ENCODE assay signal across 11 cellular contexts in genomic region chr9:116087246-116087645, GRCh38.
A peak's percentile ranks its signal among the peaks of the same experiment; 100 is the strongest.
DNase-seq lines count a peak whose midpoint lies in the region; ATAC-seq, FAIRE-seq and TF ChIP-seq lines count a peak whose summit lies in the region.
"Had no signal": no experiment of that assay in that cellular context is flagged by ENCODE, and none has a peak within 500 bp of the region (broad histone marks: within the 10 kb centered on the region; RNA-seq: fewer than 3 reads in every experiment).

No MANE protein-coding gene starts in this region.

- TF ChIP-seq POLR2A in gastroesophageal sphincter (IDR thresholded peaks at IDR 0.05) (no peak), gastrocnemius medialis (IDR thresholded peaks at IDR 0.05) (no peak)

- H4K20me1 ChIP-seq in GM23248 (ENCODE audit: insufficient read depth), result no peaks in the 10 kb centered on the region
- no peaks in the 10 kb centered on the region for H4K20me1 ChIP-seq in PC-3 (ENCODE audit: low read length)

- intact Hi-C loops in PC-3 (cut with micrococcal nuclease) (loop anchor here (10.0 kb wide), 1 partner anchor 92 kb away; no protein-coding TSS in a partner anchor), gastrocnemius medialis (cut with DNase I; ENCODE audit: low total_unique reads) (loop anchor here (2.0 kb wide), 1 partner anchor 84 kb away; no protein-coding TSS in a partner anchor)

- H3K4me1 ChIP-seq in GM23248 (ENCODE audit: insufficient read depth) (peaks cover 21% of the 10 kb centered on the region), PC-3 (ENCODE audit: insufficient read depth, low read length) (peaks cover 16% of the 10 kb centered on the region), gastroesophageal sphincter (peaks cover 0 to 12% (median 0%) of the 10 kb centered on the region in 3 donors), gastrocnemius medialis (peaks cover 20 to 24% of the 10 kb centered on the region in 2 donors)

- POLR2A ChIA-PET in PC-3 (lab: Charles Lee; ENCODE audit: unreplicated experiment), result no interaction called here

- peak overlapping the region; percentile 61 for H3K9ac ChIP-seq in GM23248
- peak overlapping the region; percentile 65 for H3K9ac ChIP-seq in PC-3 (ENCODE audit: low read length)

- H3K9me2 ChIP-seq in GM23248 (ENCODE audit: insufficient read depth) (no peaks in the 10 kb centered on the region), PC-3 (replicated peaks; ENCODE audit: low read length) (no peaks in the 10 kb centered on the region)

- no peaks in the 10 kb centered on the region for H3K9me3 ChIP-seq in GM23248 (ENCODE audit: low read depth)
- no peaks in the 10 kb centered on the region for H3K9me3 ChIP-seq in PC-3 (ENCODE audit: low read length)
- H3K9me3 ChIP-seq in gastroesophageal sphincter, result no peaks in the 10 kb centered on the region
- no peaks in the 10 kb centered on the region for H3K9me3 ChIP-seq in gastrocnemius medialis

- no peaks in the 10 kb centered on the region for H3K36me3 ChIP-seq in GM23248 (ENCODE audit: low read depth)
- H3K36me3 ChIP-seq in PC-3 (ENCODE audit: low read depth, low read length), result no peaks in the 10 kb centered on the region
- no peaks in the 10 kb centered on the region for H3K36me3 ChIP-seq in gastroesophageal sphincter
- no peaks in the 10 kb centered on the region for H3K36me3 ChIP-seq in gastrocnemius medialis

- 9 to 15% methylated on average over 1 of the region's 1 CpG for WGBS in GM23248 (ENCODE audit: low coverage in 1 of 2, low lambda C conversion rate in 2 of 2, missing lambda C conversion rate in 2 of 2), 2 experiments
- 0 to 33% methylated on average over 1 of the region's 1 CpG for WGBS in gastroesophageal sphincter (ENCODE audit: low coverage in 1 of 2), 2 donors

- no peak for TF ChIP-seq CTCF in PC-3 (conservative IDR thresholded peaks at IDR 0.05; ENCODE audit: low read depth, low read length)
- TF ChIP-seq CTCF in gastroesophageal sphincter (IDR thresholded peaks at IDR 0.05), result no peak
- no peak for TF ChIP-seq CTCF in gastrocnemius medialis (IDR thresholded peaks at IDR 0.05 in 4 of 5, conservative IDR thresholded peaks at IDR 0.05 in 1 of 5)

- no peak for TF ChIP-seq EP300 in gastroesophageal sphincter (IDR thresholded peaks at IDR 0.05)

- H3K27ac ChIP-seq in GM23248 (peak overlapping the region; percentile 84), PC-3 (ENCODE audit: low read length) (peak overlapping the region; percentile 85), gastroesophageal sphincter (no peak overlapping the region), gastrocnemius medialis (peak overlapping the region; percentile 61 to 73 (median 66))

- BruUV-seq in PC-3 (replicated peaks; lab: Mats Ljungman, UMichigan), result no TSS peak

- H2AFZ ChIP-seq in GM23248 (no peak overlapping the region), PC-3 (ENCODE audit: low read length) (no peak overlapping the region)

- DNase-seq in GM23248, result peak; percentile 86
- peak; percentile 39 for DNase-seq in PC-3
- peak; percentile 72 to 86 for DNase-seq in gastrocnemius medialis
- DNase-seq in iPS-NIHi11 (ENCODE audit: low spot score), result no peak
- DNase-seq in HUDEP-2 (lab: John Stamatoyannopoulos, UW; ENCODE audit: unreplicated experiment in 76 of 76), result no peak
- DNase-seq in GM19239 (ENCODE audit: insufficient read length, low spot score), result no peak
- DNase-seq: activated CD4-positive, CD25-positive, alpha-beta regulatory T cell; activated naive CD8-positive, alpha-beta T cell treated with anti-CD3 and anti-CD28 coated beads for 36 hours; NCI-H510A had no signal

- H3K4me3 ChIP-seq in GM23248 (peak overlapping the region; percentile 23; the same call in 1 of the 2 replicates), PC-3 (ENCODE audit: low read length) (no peak overlapping the region), gastroesophageal sphincter (no peak overlapping the region), gastrocnemius medialis (no peak overlapping the region)

- H3K79me2 ChIP-seq in GM23248 (ENCODE audit: insufficient read depth), result no peaks in the 10 kb centered on the region
- H3K79me2 ChIP-seq in PC-3 (ENCODE audit: low read length), result no peaks in the 10 kb centered on the region

- FAIRE-seq in GM19239 (lab: Jason Lieb, UNC), result no peak

- CTCF ChIA-PET in PC-3 (lab: Charles Lee), result no interaction called here

- H3F3A ChIP-seq in GM23248 (ENCODE audit: insufficient read depth), result peaks cover 28% of the 10 kb centered on the region
- H3F3A ChIP-seq in PC-3 (ENCODE audit: low read length, unreplicated experiment), result no peaks in the 10 kb centered on the region

- no peaks in the 10 kb centered on the region for H3K27me3 ChIP-seq in GM23248 (replicated peaks; ENCODE audit: insufficient read depth)
- no peaks in the 10 kb centered on the region for H3K27me3 ChIP-seq in PC-3 (ENCODE audit: low read length)
- no peaks in the 10 kb centered on the region for H3K27me3 ChIP-seq in gastroesophageal sphincter
- H3K27me3 ChIP-seq in gastrocnemius medialis, result no peaks in the 10 kb centered on the region

- peak overlapping the region; percentile 64 for H3K4me2 ChIP-seq in GM23248 (ENCODE audit: unreplicated experiment)
- H3K4me2 ChIP-seq in PC-3 (ENCODE audit: low read length), result peak overlapping the region; percentile 48

- ATAC-seq in PC-3 (peak; percentile 31; the same call in 1 of the 2 replicates), gastroesophageal sphincter (peak; percentile 46), gastrocnemius medialis (peak; percentile 99), HG02759 (IDR thresholded peaks at IDR 0.05; ENCODE audit: unreplicated experiment) (no peak)

- in situ Hi-C loops in GM23248 (cut with MboI), result no loop called here
- in situ Hi-C loops in gastrocnemius medialis (cut with MboI; ENCODE audit: low sequenced_read_pairs in 4 of 4), result no loop called here

Comparison
In these comparisons a context has a peak if more than half of its experiments do, and no peak if none do; other contexts are left out.
1. DNase-seq: peak in GM23248 (single experiment), PC-3 (single experiment) and gastrocnemius medialis (2 of 2); none in iPS-NIHi11 (single experiment), HUDEP-2 (0 of 76) and GM19239 (single experiment).
2. H3K27ac ChIP-seq: peak in GM23248 (single experiment), PC-3 (single experiment) and gastrocnemius medialis (4 of 4); none in gastroesophageal sphincter (0 of 4).